8 cellular contexts compared by ENCODE assay signal in genomic region chr5:36060516-36060885, GRCh38. TPM values are rescaled to one million over a fixed set of nuclear protein-coding genes. Genes with fewer than 3 reads are reported as not detected.
A peak's percentile ranks its signal among the peaks of the same experiment; 100 is the strongest.
DNase-seq lines count a peak whose midpoint lies in the region; ATAC-seq and TF ChIP-seq lines count a peak whose summit lies in the region.
"Had no signal": no experiment of that assay in that cellular context is flagged by ENCODE, and none has a peak within 500 bp of the region (broad histone marks: within the 10 kb centered on the region; RNA-seq: fewer than 3 reads in every experiment).

No MANE protein-coding gene starts in this region.

- H3K23ac ChIP-seq in mesendoderm (ENCODE audit: low read length) = no peak overlapping the region

- H3K27ac Mint-ChIP-seq in HFFc6 = peak overlapping the region; percentile 82

- H3K9me2 ChIP-seq in DOHH2 (replicated peaks; ENCODE audit: control insufficient read depth, low read length) = no peaks in the 10 kb centered on the region

- H3K4ac ChIP-seq in mesendoderm (ENCODE audit: low read depth, low read length) = peak overlapping the region; percentile 70

- no peaks in the 10 kb centered on the region for H4K20me1 ChIP-seq in DOHH2 (ENCODE audit: control insufficient read depth, insufficient read depth, low read depth, low read length)

- no peak overlapping the region for H2BK120ac ChIP-seq in mesendoderm (ENCODE audit: low read depth, low read length)

- peak overlapping the region; percentile 82 for H3K4me3 Mint-ChIP-seq in HFFc6

- H3K4me1 ChIP-seq in DOHH2 (ENCODE audit: control insufficient read depth, low read length) = no peaks in the 10 kb centered on the region
- H3K4me1 ChIP-seq in mesendoderm (ENCODE audit: control insufficient read depth, low read depth, low read length) = no peaks in the 10 kb centered on the region

- H3K27ac ChIP-seq in DOHH2 (ENCODE audit: low read depth, low read length) (no peak overlapping the region), mesendoderm (ENCODE audit: low read depth, low read length) (no peak overlapping the region)

- H3K36me3 ChIP-seq in DOHH2 (ENCODE audit: control insufficient read depth, low read length) (no peaks in the 10 kb centered on the region), mesendoderm (ENCODE audit: control insufficient read depth, insufficient read depth, low read length) (no peaks in the 10 kb centered on the region)

- no peak overlapping the region for H2AK5ac ChIP-seq in mesendoderm (ENCODE audit: low read length)

- H3K4me2 ChIP-seq in DOHH2 (ENCODE audit: low read length) = no peak overlapping the region
- H3K4me2 ChIP-seq in mesendoderm (ENCODE audit: low read length) = no peak overlapping the region

- no peak overlapping the region for H2BK15ac ChIP-seq in mesendoderm (replicated peaks; ENCODE audit: low read depth)

- no peak overlapping the region for H2BK5ac ChIP-seq in mesendoderm (ENCODE audit: low read length)

- no peak overlapping the region for H4K8ac ChIP-seq in mesendoderm (ENCODE audit: low read depth, low read length)

- H3K27me3 ChIP-seq in DOHH2 (ENCODE audit: control insufficient read depth, low read length) = no peaks in the 10 kb centered on the region
- no peaks in the 10 kb centered on the region for H3K27me3 ChIP-seq in mesendoderm (ENCODE audit: insufficient read depth, low read length, poor library complexity)

- no CpG with 5 or more reads among the region's 10 CpGs for WGBS in mesendoderm (ENCODE audit: extremely low coverage, insufficient coverage, low lambda C conversion rate)

- H3K79me2 ChIP-seq in DOHH2 (ENCODE audit: control insufficient read depth, low read length) (no peaks in the 10 kb centered on the region), mesendoderm (ENCODE audit: control insufficient read depth, insufficient read depth, low read length) (no peaks in the 10 kb centered on the region)

- no peaks in the 10 kb centered on the region for H3K9me3 ChIP-seq in DOHH2 (ENCODE audit: control insufficient read depth, insufficient read depth, low read length)

- H3K4me3 ChIP-seq in DOHH2 (ENCODE audit: low read length) (no peak overlapping the region), mesendoderm (ENCODE audit: low read length) (no peak overlapping the region)

- no peaks in the 10 kb centered on the region for H3F3A ChIP-seq in DOHH2 (ENCODE audit: control insufficient read depth, insufficient read depth)

- H3K27me3 Mint-ChIP-seq in HFFc6 (ENCODE audit: insufficient read depth) = peaks cover 7% of the 10 kb centered on the region

- H4K5ac ChIP-seq in mesendoderm (ENCODE audit: low read length) = no peak overlapping the region

- ATAC-seq in HG02884 (IDR thresholded peaks at IDR 0.05; ENCODE audit: unreplicated experiment) = no peak
- no peak for ATAC-seq in sciatic nerve

- intact Hi-C loops in sciatic nerve (cut with DNase I) = no loop called here

- TF ChIP-seq CTCF in DOHH2 (IDR thresholded peaks at IDR 0.05; ENCODE audit: low read depth, low read length, poor library complexity, severe bottlenecking) (peak; percentile 36), HFFc6 (IDR thresholded peaks at IDR 0.05) (peak; percentile 73)

- peaks cover 23% of the 10 kb centered on the region for H3K4me1 Mint-ChIP-seq in HFFc6 (ENCODE audit: low read depth)

- no peak overlapping the region for H3K56ac ChIP-seq in mesendoderm (ENCODE audit: low read length)

- H3K9ac ChIP-seq in mesendoderm (ENCODE audit: low read length) = no peak overlapping the region

- DNase-seq in HFFc6 (peak; percentile 70), RPMI7951 (ENCODE audit: low read depth) (peak; percentile 45), mesendoderm (peak; percentile 34), inferior parietal cortex (ENCODE audit: extremely low spot score) (no peak), sciatic nerve (ENCODE audit: low spot score) (no peak)
- DNase-seq: anterior cingulate cortex had no signal

- no peak overlapping the region for H3K18ac ChIP-seq in mesendoderm (ENCODE audit: low read length)

- H3K36me3 Mint-ChIP-seq in HFFc6 (ENCODE audit: low read depth) = no peaks in the 10 kb centered on the region

- no peaks in the 10 kb centered on the region for H3K9me3 Mint-ChIP-seq in HFFc6

- no peaks in the 10 kb centered on the region for H3K79me1 ChIP-seq in mesendoderm (ENCODE audit: low read length)

RNA-seq across cellular contexts. Expression of gene UGT3A2, which starts 6.2 kb away (rescaled TPM):
- not detected for total RNA-seq in HFFc6 (2021; fragmentation: NEBNext Ultra II Directional; extraction: Animal tissue kit (Norgen Biotek cat#: 25700))
- total RNA-seq in RPMI7951 (2014; rRNA removed; shearing (Covaris generic)) = 0.39 TPM in 1 of 2 replicates, not detected in the other
- polyA plus RNA-seq in mesendoderm (2013, experiment 1 of 2) = 13.5 TPM
- 14.2 TPM for polyA plus RNA-seq in mesendoderm (2013, experiment 2 of 2)
- total RNA-seq in sciatic nerve = not detected

Comparison
In these comparisons a context has a peak if more than half of its experiments do, and no peak if none do; other contexts are left out.
1. DNase-seq: peak in HFFc6 (single experiment), RPMI7951 (single experiment) and mesendoderm (single experiment); none in inferior parietal cortex (single experiment) and sciatic nerve (single experiment).